ENCODE assay signal across 1 cellular context in the genomic region with DNA sequence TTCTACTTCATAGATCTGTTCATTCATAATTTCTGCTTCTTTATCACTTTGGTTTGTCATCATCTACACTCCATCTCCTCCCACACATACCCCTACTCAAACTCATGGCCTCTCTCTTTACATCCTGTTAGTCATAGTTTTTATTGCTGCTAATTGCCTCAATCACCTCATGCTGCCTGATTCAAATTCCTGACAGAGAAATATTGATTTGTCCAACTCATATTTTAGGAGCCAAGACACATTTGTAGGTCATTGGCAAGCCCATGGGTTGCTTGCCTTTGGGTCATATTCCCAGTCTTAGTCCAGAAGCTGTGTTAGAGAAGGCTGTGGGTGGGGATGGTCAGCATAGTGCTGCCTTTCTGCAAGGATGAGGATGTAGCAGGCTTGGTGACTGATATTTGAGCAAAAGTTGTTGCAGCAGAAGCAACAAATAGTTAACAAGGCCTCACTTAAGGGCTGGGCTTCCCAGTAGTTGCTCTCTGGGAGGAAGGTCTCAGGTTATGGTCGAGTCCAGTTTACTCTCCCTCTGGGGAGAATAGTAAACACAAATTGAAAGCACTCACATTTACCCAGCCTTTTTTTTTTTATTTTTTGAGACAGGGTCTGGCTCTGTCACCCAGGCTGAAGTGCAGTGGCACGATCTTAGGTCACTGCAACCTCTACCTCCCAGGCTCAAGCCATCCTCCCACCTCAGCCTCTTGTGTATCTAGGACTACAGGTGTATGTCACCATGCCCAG.
TF ChIP-seq lines count a peak whose summit lies in the region.

No MANE protein-coding gene starts in this region.

TF ChIP-seq in K562, 482 proteins besides CTCF, POLR2A, EP300 and RAD21 (continues in another document):
- TF ChIP-seq EGR1 (conservative IDR thresholded peaks at IDR 0.05), result peak; percentile 94
- no peak for TF ChIP-seq RB1 (IDR thresholded peaks at IDR 0.05; ENCODE audit: low read depth)
- TF ChIP-seq CEBPB (tag; IDR thresholded peaks at IDR 0.05), result no peak
- peak; percentile 15 for TF ChIP-seq FOS (IDR thresholded peaks at IDR 0.05; ENCODE audit: extremely low read depth, insufficient read length)
- no peak for TF ChIP-seq ZNF316 (IDR thresholded peaks at IDR 0.05)
- no peak for TF ChIP-seq MAFG (tag; conservative IDR thresholded peaks at IDR 0.05)
- TF ChIP-seq CEBPG (CRISPR knock-in tag; IDR thresholded peaks at IDR 0.05), result peak; percentile 54; the same call in 1 of the 2 replicates
- peak in 1 of 2 experiments; percentile 80; a peak in 2 of 4 replicates for TF ChIP-seq CEBPG (tag; conservative IDR thresholded peaks at IDR 0.05 in 1 of 2, IDR thresholded peaks at IDR 0.05 in 1 of 2)
- TF ChIP-seq, protein P1, sequence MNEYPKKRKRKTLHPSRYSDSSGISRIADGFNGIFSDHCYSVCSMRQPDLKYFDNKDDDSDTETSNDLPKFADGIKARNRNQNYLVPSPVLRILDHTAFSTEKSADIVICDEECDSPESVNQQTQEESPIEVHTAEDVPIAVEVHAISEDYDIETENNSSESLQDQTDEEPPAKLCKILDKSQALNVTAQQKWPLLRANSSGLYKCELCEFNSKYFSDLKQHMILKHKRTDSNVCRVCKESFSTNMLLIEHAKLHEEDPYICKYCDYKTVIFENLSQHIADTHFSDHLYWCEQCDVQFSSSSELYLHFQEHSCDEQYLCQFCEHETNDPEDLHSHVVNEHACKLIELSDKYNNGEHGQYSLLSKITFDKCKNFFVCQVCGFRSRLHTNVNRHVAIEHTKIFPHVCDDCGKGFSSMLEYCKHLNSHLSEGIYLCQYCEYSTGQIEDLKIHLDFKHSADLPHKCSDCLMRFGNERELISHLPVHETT (CRISPR knock-in tag; conservative IDR thresholded peaks at IDR 0.05 in 1 of 2, IDR thresholded peaks at IDR 0.05 in 1 of 2), result no peak
- TF ChIP-seq KLF10 (CRISPR knock-in tag; IDR thresholded peaks at IDR 0.05), result no peak
- no peak for TF ChIP-seq PHF21A (IDR thresholded peaks at IDR 0.05; ENCODE audit: borderline replicate concordance, low read depth)
- TF ChIP-seq, protein P2, sequence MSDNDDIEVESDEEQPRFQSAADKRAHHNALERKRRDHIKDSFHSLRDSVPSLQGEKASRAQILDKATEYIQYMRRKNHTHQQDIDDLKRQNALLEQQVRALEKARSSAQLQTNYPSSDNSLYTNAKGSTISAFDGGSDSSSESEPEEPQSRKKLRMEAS (CRISPR knock-in tag; IDR thresholded peaks at IDR 0.05), result no peak
- TF ChIP-seq ZNF766 (CRISPR knock-in tag; conservative IDR thresholded peaks at IDR 0.05), result no peak
- TF ChIP-seq PHF8 (IDR thresholded peaks at IDR 0.05; ENCODE audit: borderline replicate concordance, low read length), result no peak
- no peak for TF ChIP-seq KDM4B (IDR thresholded peaks at IDR 0.05; ENCODE audit: borderline replicate concordance in 2 of 2, low read depth in 1 of 2)
- no peak for TF ChIP-seq KHSRP (IDR thresholded peaks at IDR 0.05)
- TF ChIP-seq RUNX1 (IDR thresholded peaks at IDR 0.05; ENCODE audit: low read depth), result no peak
- TF ChIP-seq, protein P3, sequence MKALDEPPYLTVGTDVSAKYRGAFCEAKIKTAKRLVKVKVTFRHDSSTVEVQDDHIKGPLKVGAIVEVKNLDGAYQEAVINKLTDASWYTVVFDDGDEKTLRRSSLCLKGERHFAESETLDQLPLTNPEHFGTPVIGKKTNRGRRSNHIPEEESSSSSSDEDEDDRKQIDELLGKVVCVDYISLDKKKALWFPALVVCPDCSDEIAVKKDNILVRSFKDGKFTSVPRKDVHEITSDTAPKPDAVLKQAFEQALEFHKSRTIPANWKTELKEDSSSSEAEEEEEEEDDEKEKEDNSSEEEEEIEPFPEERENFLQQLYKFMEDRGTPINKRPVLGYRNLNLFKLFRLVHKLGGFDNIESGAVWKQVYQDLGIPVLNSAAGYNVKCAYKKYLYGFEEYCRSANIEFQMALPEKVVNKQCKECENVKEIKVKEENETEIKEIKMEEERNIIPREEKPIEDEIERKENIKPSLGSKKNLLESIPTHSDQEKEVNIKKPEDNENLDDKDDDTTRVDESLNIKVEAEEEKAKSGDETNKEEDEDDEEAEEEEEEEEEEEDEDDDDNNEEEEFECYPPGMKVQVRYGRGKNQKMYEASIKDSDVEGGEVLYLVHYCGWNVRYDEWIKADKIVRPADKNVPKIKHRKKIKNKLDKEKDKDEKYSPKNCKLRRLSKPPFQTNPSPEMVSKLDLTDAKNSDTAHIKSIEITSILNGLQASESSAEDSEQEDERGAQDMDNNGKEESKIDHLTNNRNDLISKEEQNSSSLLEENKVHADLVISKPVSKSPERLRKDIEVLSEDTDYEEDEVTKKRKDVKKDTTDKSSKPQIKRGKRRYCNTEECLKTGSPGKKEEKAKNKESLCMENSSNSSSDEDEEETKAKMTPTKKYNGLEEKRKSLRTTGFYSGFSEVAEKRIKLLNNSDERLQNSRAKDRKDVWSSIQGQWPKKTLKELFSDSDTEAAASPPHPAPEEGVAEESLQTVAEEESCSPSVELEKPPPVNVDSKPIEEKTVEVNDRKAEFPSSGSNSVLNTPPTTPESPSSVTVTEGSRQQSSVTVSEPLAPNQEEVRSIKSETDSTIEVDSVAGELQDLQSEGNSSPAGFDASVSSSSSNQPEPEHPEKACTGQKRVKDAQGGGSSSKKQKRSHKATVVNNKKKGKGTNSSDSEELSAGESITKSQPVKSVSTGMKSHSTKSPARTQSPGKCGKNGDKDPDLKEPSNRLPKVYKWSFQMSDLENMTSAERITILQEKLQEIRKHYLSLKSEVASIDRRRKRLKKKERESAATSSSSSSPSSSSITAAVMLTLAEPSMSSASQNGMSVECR (CRISPR knock-in tag; IDR thresholded peaks at IDR 0.05), result no peak
- TF ChIP-seq ZKSCAN1 (IDR thresholded peaks at IDR 0.05; ENCODE audit: low read depth, low read length), result no peak
- TF ChIP-seq, protein P4, sequence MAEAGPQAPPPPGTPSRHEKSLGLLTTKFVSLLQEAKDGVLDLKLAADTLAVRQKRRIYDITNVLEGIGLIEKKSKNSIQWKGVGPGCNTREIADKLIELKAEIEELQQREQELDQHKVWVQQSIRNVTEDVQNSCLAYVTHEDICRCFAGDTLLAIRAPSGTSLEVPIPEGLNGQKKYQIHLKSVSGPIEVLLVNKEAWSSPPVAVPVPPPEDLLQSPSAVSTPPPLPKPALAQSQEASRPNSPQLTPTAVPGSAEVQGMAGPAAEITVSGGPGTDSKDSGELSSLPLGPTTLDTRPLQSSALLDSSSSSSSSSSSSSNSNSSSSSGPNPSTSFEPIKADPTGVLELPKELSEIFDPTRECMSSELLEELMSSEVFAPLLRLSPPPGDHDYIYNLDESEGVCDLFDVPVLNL (CRISPR knock-in tag; IDR thresholded peaks at IDR 0.05; ENCODE audit: low read depth), result no peak
- no peak for TF ChIP-seq MCM2 (IDR thresholded peaks at IDR 0.05; ENCODE audit: low read depth)
- no peak for TF ChIP-seq HMG20A (CRISPR knock-in tag; conservative IDR thresholded peaks at IDR 0.05)
- TF ChIP-seq JUND (IDR thresholded peaks at IDR 0.05; ENCODE audit: borderline replicate concordance, low read depth, low read length), result peak; percentile 75
- TF ChIP-seq JUND (tag; IDR thresholded peaks at IDR 0.05; ENCODE audit: borderline replicate concordance, low read depth, low read length), result no peak
- TF ChIP-seq, protein P5, sequence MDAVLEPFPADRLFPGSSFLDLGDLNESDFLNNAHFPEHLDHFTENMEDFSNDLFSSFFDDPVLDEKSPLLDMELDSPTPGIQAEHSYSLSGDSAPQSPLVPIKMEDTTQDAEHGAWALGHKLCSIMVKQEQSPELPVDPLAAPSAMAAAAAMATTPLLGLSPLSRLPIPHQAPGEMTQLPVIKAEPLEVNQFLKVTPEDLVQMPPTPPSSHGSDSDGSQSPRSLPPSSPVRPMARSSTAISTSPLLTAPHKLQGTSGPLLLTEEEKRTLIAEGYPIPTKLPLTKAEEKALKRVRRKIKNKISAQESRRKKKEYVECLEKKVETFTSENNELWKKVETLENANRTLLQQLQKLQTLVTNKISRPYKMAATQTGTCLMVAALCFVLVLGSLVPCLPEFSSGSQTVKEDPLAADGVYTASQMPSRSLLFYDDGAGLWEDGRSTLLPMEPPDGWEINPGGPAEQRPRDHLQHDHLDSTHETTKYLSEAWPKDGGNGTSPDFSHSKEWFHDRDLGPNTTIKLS (IDR thresholded peaks at IDR 0.05; ENCODE audit: borderline replicate concordance, low read depth), result no peak
- TF ChIP-seq CBFA2T3 (IDR thresholded peaks at IDR 0.05), result peak; percentile 53
- peak; percentile 50; the same call in 1 of the 2 replicates for TF ChIP-seq ETV1 (tag; conservative IDR thresholded peaks at IDR 0.05; ENCODE audit: low read depth)
- peak; percentile 70; the same call in 1 of the 2 replicates for TF ChIP-seq ARID1B (IDR thresholded peaks at IDR 0.05)
- TF ChIP-seq ZNF121 (CRISPR knock-in tag; conservative IDR thresholded peaks at IDR 0.05), result no peak
- peak; percentile 58 for TF ChIP-seq DPF2 (IDR thresholded peaks at IDR 0.05)
- TF ChIP-seq, protein P6, sequence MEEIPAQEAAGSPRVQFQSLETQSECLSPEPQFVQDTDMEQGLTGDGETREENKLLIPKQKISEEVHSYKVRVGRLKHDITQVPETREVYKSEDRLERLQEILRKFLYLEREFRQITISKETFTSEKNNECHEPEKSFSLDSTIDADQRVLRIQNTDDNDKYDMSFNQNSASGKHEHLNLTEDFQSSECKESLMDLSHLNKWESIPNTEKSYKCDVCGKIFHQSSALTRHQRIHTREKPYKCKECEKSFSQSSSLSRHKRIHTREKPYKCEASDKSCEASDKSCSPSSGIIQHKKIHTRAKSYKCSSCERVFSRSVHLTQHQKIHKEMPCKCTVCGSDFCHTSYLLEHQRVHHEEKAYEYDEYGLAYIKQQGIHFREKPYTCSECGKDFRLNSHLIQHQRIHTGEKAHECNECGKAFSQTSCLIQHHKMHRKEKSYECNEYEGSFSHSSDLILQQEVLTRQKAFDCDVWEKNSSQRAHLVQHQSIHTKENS (CRISPR knock-in tag; IDR thresholded peaks at IDR 0.05), result no peak
- TF ChIP-seq FOSL1 (tag; conservative IDR thresholded peaks at IDR 0.05), result peak; percentile 45
- peak; percentile 29; the same call in 1 of the 2 replicates for TF ChIP-seq SMARCC2 (IDR thresholded peaks at IDR 0.05; ENCODE audit: low read depth)
- no peak for TF ChIP-seq HNRNPLL (IDR thresholded peaks at IDR 0.05; ENCODE audit: low read depth, low read length, poor library complexity, severe bottlenecking)
- TF ChIP-seq, protein P7, sequence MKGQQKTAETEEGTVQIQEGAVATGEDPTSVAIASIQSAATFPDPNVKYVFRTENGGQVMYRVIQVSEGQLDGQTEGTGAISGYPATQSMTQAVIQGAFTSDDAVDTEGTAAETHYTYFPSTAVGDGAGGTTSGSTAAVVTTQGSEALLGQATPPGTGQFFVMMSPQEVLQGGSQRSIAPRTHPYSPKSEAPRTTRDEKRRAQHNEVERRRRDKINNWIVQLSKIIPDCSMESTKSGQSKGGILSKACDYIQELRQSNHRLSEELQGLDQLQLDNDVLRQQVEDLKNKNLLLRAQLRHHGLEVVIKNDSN (CRISPR knock-in tag; IDR thresholded peaks at IDR 0.05), result no peak
- no peak for TF ChIP-seq ZNF79 (CRISPR knock-in tag; IDR thresholded peaks at IDR 0.05; ENCODE audit: low read depth)
- TF ChIP-seq, protein P8, sequence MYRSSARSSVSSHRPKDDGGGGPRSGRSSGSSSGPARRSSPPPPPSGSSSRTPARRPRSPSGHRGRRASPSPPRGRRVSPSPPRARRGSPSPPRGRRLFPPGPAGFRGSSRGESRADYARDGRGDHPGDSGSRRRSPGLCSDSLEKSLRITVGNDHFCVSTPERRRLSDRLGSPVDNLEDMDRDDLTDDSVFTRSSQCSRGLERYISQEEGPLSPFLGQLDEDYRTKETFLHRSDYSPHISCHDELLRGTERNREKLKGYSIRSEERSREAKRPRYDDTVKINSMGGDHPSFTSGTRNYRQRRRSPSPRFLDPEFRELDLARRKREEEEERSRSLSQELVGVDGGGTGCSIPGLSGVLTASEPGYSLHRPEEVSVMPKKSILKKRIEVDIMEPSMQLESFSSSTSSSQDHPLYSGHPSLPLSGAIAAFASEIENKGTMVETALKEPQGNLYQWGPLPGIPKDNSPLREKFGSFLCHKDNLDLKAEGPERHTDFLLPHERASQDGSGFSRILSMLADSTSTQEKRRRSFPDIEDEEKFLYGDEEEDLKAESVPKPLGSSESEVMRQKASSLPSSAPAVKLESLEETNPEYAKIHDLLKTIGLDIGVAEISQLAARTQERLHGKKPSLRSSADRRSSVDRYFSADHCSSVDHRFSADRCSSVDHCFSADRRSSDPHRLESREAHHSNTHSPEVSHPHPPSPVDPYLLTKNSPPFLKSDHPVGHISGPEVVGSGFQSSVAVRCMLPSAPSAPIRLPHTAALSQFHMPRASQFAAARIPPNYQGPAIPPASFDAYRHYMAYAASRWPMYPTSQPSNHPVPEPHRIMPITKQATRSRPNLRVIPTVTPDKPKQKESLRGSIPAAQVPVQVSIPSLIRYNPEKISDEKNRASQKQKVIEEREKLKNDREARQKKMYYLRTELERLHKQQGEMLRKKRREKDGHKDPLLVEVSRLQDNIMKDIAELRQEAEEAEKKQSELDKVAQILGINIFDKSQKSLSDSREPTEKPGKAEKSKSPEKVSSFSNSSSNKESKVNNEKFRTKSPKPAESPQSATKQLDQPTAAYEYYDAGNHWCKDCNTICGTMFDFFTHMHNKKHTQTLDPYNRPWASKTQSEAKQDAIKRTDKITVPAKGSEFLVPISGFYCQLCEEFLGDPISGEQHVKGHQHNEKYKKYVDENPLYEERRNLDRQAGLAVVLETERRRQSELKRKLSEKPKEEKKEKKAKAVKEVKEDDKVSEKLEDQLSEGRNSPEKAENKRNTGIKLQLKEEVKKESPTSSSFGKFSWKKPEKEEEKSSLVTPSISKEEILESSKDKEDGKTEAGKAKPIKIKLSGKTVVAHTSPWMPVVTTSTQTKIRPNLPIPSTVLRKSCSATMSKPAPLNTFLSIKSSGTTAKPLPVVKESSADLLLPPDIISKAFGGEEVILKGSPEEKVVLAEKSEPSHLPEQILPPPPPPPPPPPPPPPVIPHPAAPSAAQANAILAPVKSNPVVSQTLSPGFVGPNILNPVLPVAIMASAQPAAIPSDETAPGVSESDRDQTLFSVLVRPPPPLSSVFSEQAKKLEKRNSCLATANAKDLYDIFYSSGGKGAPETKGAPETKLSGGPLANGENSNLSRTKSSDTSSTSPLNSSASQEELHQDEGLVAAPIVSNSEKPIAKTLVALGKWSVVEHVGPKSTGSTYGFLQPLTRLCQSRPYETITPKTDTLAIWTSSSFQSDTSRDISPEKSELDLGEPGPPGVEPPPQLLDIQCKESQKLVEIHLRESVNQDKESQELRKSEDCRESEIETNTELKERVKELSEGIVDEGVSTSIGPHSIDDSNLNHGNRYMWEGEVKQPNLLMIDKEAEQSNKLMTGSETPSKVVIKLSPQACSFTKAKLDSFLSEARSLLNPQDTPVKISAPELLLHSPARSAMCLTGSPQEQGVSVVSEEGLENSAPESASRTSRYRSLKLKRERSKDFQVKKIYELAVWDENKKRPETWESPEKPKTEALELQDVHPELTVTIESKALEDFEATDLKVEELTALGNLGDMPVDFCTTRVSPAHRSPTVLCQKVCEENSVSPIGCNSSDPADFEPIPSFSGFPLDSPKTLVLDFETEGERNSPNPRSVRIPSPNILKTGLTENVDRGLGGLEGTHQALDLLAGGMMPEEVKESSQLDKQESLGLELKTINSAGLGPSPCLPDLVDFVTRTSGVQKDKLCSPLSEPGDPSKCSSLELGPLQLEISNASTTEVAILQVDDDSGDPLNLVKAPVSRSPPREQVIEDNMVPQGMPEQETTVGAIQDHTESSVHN (IDR thresholded peaks at IDR 0.05; ENCODE audit: borderline replicate concordance in 1 of 2, low read depth in 1 of 2), result no peak
